In genomic region chr7:106818736-106819135, GRCh38 we compare ENCODE assay signal across 17 cellular contexts. TPM values are rescaled to one million over a fixed set of nuclear protein-coding genes. Genes with fewer than 3 reads are reported as not detected.
DNase-seq lines count a peak whose midpoint lies in the region; ATAC-seq and TF ChIP-seq lines count a peak whose summit lies in the region.
"Had no signal": no experiment of that assay in that cellular context is flagged by ENCODE, and none has a peak within 500 bp of the region (broad histone marks: within the 10 kb centered on the region; RNA-seq: fewer than 3 reads in every experiment).

No MANE protein-coding gene starts in this region.

- no peak overlapping the region for H3K4me3 ChIP-seq in retinal pigment epithelial cell (ENCODE audit: low read length)
- H3K4me3 ChIP-seq: BLaER1 treated with 17β-estradiol and CSF1 and Interleukin-3, amounts not matched to agents 10 nM and 100 nM had no signal

- no peak overlapping the region for H3K27ac ChIP-seq in foreskin keratinocyte
- H3K27ac ChIP-seq: BLaER1 treated with 17β-estradiol and CSF1 and Interleukin-3, amounts not matched to agents 10 nM and 100 nM had no signal

- peaks cover 0 to 2% (median 0%) of the 10 kb centered on the region in 7 donors for H3K9me3 Mint-ChIP-seq in CD14-positive monocyte
- H3K9me3 Mint-ChIP-seq: CD8-positive, alpha-beta memory T cell had no signal

- H3K27me3 ChIP-seq in foreskin keratinocyte, result peaks cover 2% of the 10 kb centered on the region
- H3K27me3 ChIP-seq: BLaER1 treated with 17β-estradiol and CSF1 and Interleukin-3, amounts not matched to agents 10 nM and 100 nM had no signal

- DNase-seq in A172 (ENCODE audit: low spot score) (peak; percentile 38), M059J (ENCODE audit: low read depth) (peak; percentile 44), foreskin keratinocyte (no peak), retinal pigment epithelial cell (ENCODE audit: low read depth) (peak; percentile 30), CD14-positive monocyte (ENCODE audit: low spot score) (no peak), activated gamma-delta T cell (lab: John Stamatoyannopoulos, UW) (no peak)
- DNase-seq: 8988T; CD4-positive, CD25-positive, alpha-beta regulatory T cell; CD8-positive, alpha-beta memory T cell; DMS153; DMS79; GF-D8; GOT3; H9 had no signal

- TF ChIP-seq CTCF in foreskin keratinocyte (conservative IDR thresholded peaks at IDR 0.05) (no peak), retinal pigment epithelial cell (conservative IDR thresholded peaks at IDR 0.05; ENCODE audit: low read depth, low read length) (no peak), CD14-positive monocyte (IDR thresholded peaks at IDR 0.05) (no peak)

- no peak overlapping the region for H3K27ac Mint-ChIP-seq in CD14-positive monocyte
- H3K27ac Mint-ChIP-seq: B cell; CD4-positive, CD25-positive, alpha-beta regulatory T cell; CD8-positive, alpha-beta memory T cell had no signal

- intact Hi-C loops in CD14-positive monocyte (cut with micrococcal nuclease), result no loop called here

- peaks cover 0 to 2% (median 0%) of the 10 kb centered on the region in 3 donors for H3K27me3 Mint-ChIP-seq in CD14-positive monocyte (ENCODE audit: low read depth in 3 of 3)
- H3K27me3 Mint-ChIP-seq: B cell; CD8-positive, alpha-beta memory T cell had no signal

- no peak overlapping the region for H3K4me3 Mint-ChIP-seq in CD14-positive monocyte
- H3K4me3 Mint-ChIP-seq: B cell; CD8-positive, alpha-beta memory T cell; H9 had no signal

- H3K4me1 ChIP-seq in foreskin keratinocyte, result peaks cover 6% of the 10 kb centered on the region

- ATAC-seq in foreskin keratinocyte (peak; percentile 26), HG03095 (IDR thresholded peaks at IDR 0.05; ENCODE audit: unreplicated experiment) (no peak)

- no peaks in the 10 kb centered on the region for H3K36me3 Mint-ChIP-seq in CD14-positive monocyte
- H3K36me3 Mint-ChIP-seq: CD4-positive, CD25-positive, alpha-beta regulatory T cell; CD8-positive, alpha-beta memory T cell had no signal

- H3K4me1 Mint-ChIP-seq in CD14-positive monocyte, result no peaks in the 10 kb centered on the region
- H3K4me1 Mint-ChIP-seq: B cell; CD8-positive, alpha-beta memory T cell had no signal

RNA-seq across cellular contexts. Expression of gene PIK3CG, which starts 46.3 kb away (rescaled TPM):
- 4.7 and 5.4 TPM in 2 replicates for total RNA-seq in A172 (2014; rRNA removed; shearing (Covaris generic))
- total RNA-seq in M059J (2014; rRNA removed; shearing (Covaris generic)), result 0.12 TPM in 1 of 2 replicates, not detected in the other
- total RNA-seq in foreskin keratinocyte, result not detected in 2 replicates
- polyA plus RNA-seq in foreskin keratinocyte, result not detected in 2 replicates
- 10 to 100 TPM; 20.7 to 31.2 TPM for polyA plus RNA-seq in CD14-positive monocyte
- total RNA-seq: H9 had no signal

Comparison
In these comparisons a context has a peak if more than half of its experiments do, and no peak if none do; other contexts are left out.
1. DNase-seq: peak in A172 (single experiment), M059J (single experiment) and retinal pigment epithelial cell (single experiment); none in foreskin keratinocyte (0 of 2), CD14-positive monocyte (single experiment) and activated gamma-delta T cell (single experiment).